24 cellular contexts compared by ENCODE assay signal in the genomic region with DNA sequence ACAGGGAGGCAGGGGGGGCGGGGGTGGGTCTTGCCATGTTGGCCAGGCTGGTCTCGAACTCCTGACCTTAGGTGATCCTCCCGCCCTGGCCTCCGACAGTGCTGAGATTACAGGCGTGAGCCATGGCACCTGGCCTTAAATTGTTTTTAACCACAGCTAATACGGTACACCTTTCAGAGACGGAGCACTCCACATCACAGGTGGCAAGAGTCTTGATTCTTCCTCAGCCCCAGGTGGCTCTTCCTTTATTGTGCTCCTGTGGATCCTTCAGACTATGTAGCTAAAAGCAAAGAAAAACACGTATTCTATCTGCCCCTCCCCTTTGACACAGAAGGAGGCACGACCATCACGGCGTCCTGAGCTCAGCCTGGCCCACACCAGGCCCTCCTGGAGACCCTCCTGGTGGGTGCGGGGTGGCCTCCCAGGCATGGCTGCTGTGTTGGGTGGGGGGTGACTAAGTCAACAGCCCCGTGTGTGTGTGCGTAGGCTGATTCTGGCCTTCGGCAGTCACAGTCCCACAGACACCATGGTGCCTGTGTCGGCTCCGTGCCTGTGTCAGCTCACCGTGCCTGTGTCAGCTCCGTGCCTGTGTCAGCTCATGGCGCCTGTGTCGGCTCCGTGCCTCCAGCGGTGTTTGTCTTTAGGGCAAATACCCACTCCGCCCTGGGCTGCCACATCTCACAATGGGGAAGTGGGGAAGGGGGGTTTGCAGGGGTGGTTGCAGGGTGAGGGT. TPM values are rescaled to one million over a fixed set of nuclear protein-coding genes. Genes with fewer than 3 reads are reported as not detected.
"Had no signal": no experiment of that assay in that cellular context is flagged by ENCODE, and none has a peak within 500 bp of the region (broad histone marks: within the 10 kb centered on the region; RNA-seq: fewer than 3 reads in every experiment).

No MANE protein-coding gene starts in this region.

- H3K4me1 ChIP-seq: colonic mucosa, pancreas had no signal

- ATAC-seq: activated CD8-positive, alpha-beta T cell treated with anti-CD3 and anti-CD28 coated beads for 36 hours; activated T-cell treated with anti-CD3 and anti-CD28 coated beads, Interleukin-2, amount 50 U/mL, for 72 hours; body of pancreas; pancreas had no signal

- H3K36me3 ChIP-seq: colonic mucosa, esophagus squamous epithelium, pancreas, stomach had no signal

- H3K27me3 ChIP-seq: body of pancreas, colonic mucosa, pancreas, testis had no signal

- H3K27ac ChIP-seq: body of pancreas, colonic mucosa, esophagus squamous epithelium, pancreas, stomach, testis, VCaP had no signal

- H3K27ac Mint-ChIP-seq: activated CD8-positive, alpha-beta T cell treated with anti-CD3 and anti-CD28 coated beads for 36 hours; activated naive CD8-positive, alpha-beta T cell; activated T-cell treated with anti-CD3 and anti-CD28 coated beads, Interleukin-2, amount 50 U/mL, for 72 hours; natural killer cell had no signal

- H3K9me3 Mint-ChIP-seq: activated T-cell treated with anti-CD3 and anti-CD28 coated beads, Interleukin-2, amount 50 U/mL, for 72 hours; natural killer cell had no signal

- DNase-seq: activated CD4-positive, alpha-beta T cell treated with anti-CD3 and anti-CD28 coated beads for 4 hours; activated CD8-positive, alpha-beta T cell treated with anti-CD3 and anti-CD28 coated beads for 36 hours; activated gamma-delta T cell; activated T-cell treated with anti-CD3 and anti-CD28 coated beads, Interleukin-2, amount 50 U/mL, for 72 hours; amniotic stem cell; body of pancreas; caudate nucleus; colonic mucosa; effector CD4-positive, alpha-beta T cell; esophagus squamous epithelium; hypothalamus; natural killer cell; pancreas; stimulated activated CD4-positive, alpha-beta T cell treated with anti-CD3 and anti-CD28 coated beads, Interleukin-1b, Interleukin-23, amount 100 ng/mL, for 48 hours; stomach; testis had no signal

- H3K36me3 Mint-ChIP-seq: activated naive CD8-positive, alpha-beta T cell; natural killer cell had no signal

- H3K4me3 ChIP-seq: body of pancreas, colonic mucosa, esophagus squamous epithelium, pancreas, stomach, testis had no signal

- H3K4me3 Mint-ChIP-seq: activated CD8-positive, alpha-beta T cell treated with anti-CD3 and anti-CD28 coated beads for 36 hours; activated naive CD8-positive, alpha-beta T cell; activated T-cell treated with anti-CD3 and anti-CD28 coated beads, Interleukin-2, amount 50 U/mL, for 72 hours; natural killer cell had no signal

- H3K9me3 ChIP-seq: body of pancreas, colonic mucosa, esophagus squamous epithelium, pancreas, stomach, testis had no signal

RNA-seq across cellular contexts. Expression of a gene that starts 14.7 kb away (rescaled TPM):
- total RNA-seq: activated CD8-positive, alpha-beta T cell treated with anti-CD3 and anti-CD28 coated beads for 36 hours; body of pancreas; colonic mucosa; esophagus squamous epithelium; fibroblast of villous mesenchyme; glomerular endothelial cell; lung microvascular endothelial cell; mononuclear cell; natural killer cell; pancreas; stomach; urinary bladder had no signal

RNA-seq across cellular contexts. Expression of a gene that starts 26.9 kb away (rescaled TPM):
- total RNA-seq: body of pancreas, fibroblast of villous mesenchyme, glomerular endothelial cell, renal cortical epithelial cell had no signal

RNA-seq across cellular contexts. Expression of a gene that starts 27.2 kb away (rescaled TPM):
- total RNA-seq: activated CD8-positive, alpha-beta T cell treated with anti-CD3 and anti-CD28 coated beads for 36 hours; body of pancreas; colonic mucosa; esophagus squamous epithelium; fibroblast of villous mesenchyme; glomerular endothelial cell; lung microvascular endothelial cell; mononuclear cell; stomach; urinary bladder had no signal
